In the genomic region with DNA sequence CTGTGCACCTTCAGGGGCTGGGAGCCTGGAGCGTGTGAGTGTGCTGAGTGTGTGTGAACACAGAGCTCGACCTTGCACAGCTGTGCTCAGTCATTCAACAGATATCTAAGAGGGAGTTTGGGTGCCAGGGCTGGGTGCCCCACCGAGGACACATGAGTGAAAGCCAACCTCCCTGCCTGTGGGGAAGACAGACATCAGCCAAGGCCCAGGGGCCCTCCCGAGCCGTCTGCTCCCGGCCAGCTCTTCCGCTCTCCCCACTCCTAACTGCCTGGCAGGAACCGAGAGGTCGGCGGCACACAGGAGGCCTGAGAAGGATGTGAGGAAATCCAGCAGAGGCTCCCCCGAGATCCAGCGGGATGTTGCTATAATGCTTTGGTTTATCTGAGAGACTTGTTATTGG, we compare ENCODE assay signal across 25 cellular contexts.
"Had no signal": no experiment of that assay in that cellular context is flagged by ENCODE, and none has a peak within 500 bp of the region (broad histone marks: within the 10 kb centered on the region; RNA-seq: fewer than 3 reads in every experiment).

No MANE protein-coding gene starts in this region.

- H3K27ac Mint-ChIP-seq: activated CD4-positive, alpha-beta T cell treated with anti-CD3 and anti-CD28 coated beads, Interleukin-2, amount 10 ng/mL, durations not matched to agents 7 days and 5 days; brain; dendritic cell treated with granulocyte-macrophage colony-stimulating factor and Interleukin-4, amounts not matched to agents 40 ng/mL and 50 ng/mL, for 4 days; mesothelial cell of epicardium; stimulated activated memory B cell treated with anti-CD40 and anti-IgM and Interleukin-4, amounts not matched to agents 10 μg/mL and 1 μg/mL and 100 μg/mL, for 72 hours had no signal

- H3K9ac ChIP-seq: parathyroid adenoma had no signal

- H3K4me1 Mint-ChIP-seq: activated CD4-positive, alpha-beta T cell treated with anti-CD3 and anti-CD28 coated beads, Interleukin-2, amount 10 ng/mL, durations not matched to agents 7 days and 5 days; brain; mesothelial cell of epicardium; stimulated activated memory B cell treated with anti-CD40 and anti-IgM and Interleukin-4, amounts not matched to agents 10 μg/mL and 1 μg/mL and 100 μg/mL, for 72 hours had no signal

- H3K4me3 ChIP-seq: hepatocyte, left lung, right lobe of liver, skin epidermis, transverse colon, uterus had no signal

- ATAC-seq: activated naive CD4-positive, alpha-beta T cell treated with anti-CD3 and anti-CD28 coated beads, Interleukin-2, amount 50 U/mL, for 72 hours; foreskin keratinocyte; left lung; naive thymus-derived CD8-positive, alpha-beta T cell; right lobe of liver; stimulated activated memory B cell treated with anti-CD40 and anti-IgM and Interleukin-4, amounts not matched to agents 10 μg/mL and 1 μg/mL and 100 μg/mL, for 72 hours had no signal

- H3K36me3 ChIP-seq: uterus had no signal

- H3K27ac ChIP-seq: foreskin keratinocyte, hepatocyte, left lung, neutrophil, parathyroid adenoma, right lobe of liver, skin epidermis, transverse colon, uterus, WERI-Rb-1 had no signal

- H3K9me3 ChIP-seq: left lung, neutrophil, right lobe of liver, transverse colon, uterus had no signal

- H3K4me2 ChIP-seq: hepatocyte had no signal

- H3K79me2 ChIP-seq: hepatocyte, parathyroid adenoma had no signal

- H3K27me3 ChIP-seq: foreskin keratinocyte, hepatocyte, left lung, neutrophil, right lobe of liver, transverse colon, uterus had no signal

- H3K27me3 Mint-ChIP-seq: activated CD4-positive, alpha-beta T cell treated with anti-CD3 and anti-CD28 coated beads, Interleukin-2, amount 10 ng/mL, durations not matched to agents 7 days and 5 days; brain; dendritic cell treated with granulocyte-macrophage colony-stimulating factor and Interleukin-4, amounts not matched to agents 40 ng/mL and 50 ng/mL, for 4 days; naive thymus-derived CD8-positive, alpha-beta T cell; stimulated activated memory B cell treated with anti-CD40 and anti-IgM and Interleukin-4, amounts not matched to agents 10 μg/mL and 1 μg/mL and 100 μg/mL, for 72 hours had no signal

- H2AFZ ChIP-seq: hepatocyte, parathyroid adenoma had no signal

- H3K9me3 Mint-ChIP-seq: activated CD4-positive, alpha-beta T cell treated with anti-CD3 and anti-CD28 coated beads, Interleukin-2, amount 10 ng/mL, durations not matched to agents 7 days and 5 days; activated naive CD4-positive, alpha-beta T cell treated with anti-CD3 and anti-CD28 coated beads, Interleukin-2, amount 50 U/mL, for 72 hours; brain; dendritic cell treated with granulocyte-macrophage colony-stimulating factor and Interleukin-4, amounts not matched to agents 40 ng/mL and 50 ng/mL, for 4 days; immature natural killer cell; mesothelial cell of epicardium; naive thymus-derived CD8-positive, alpha-beta T cell; stimulated activated memory B cell treated with anti-CD40 and anti-IgM and Interleukin-4, amounts not matched to agents 10 μg/mL and 1 μg/mL and 100 μg/mL, for 72 hours had no signal

- H3K4me1 ChIP-seq: foreskin keratinocyte, left lung, parathyroid adenoma, right lobe of liver, transverse colon, uterus had no signal

- DNase-seq: activated CD4-positive, alpha-beta T cell treated with anti-CD3 and anti-CD28 coated beads, Interleukin-2, amount 10 ng/mL, durations not matched to agents 7 days and 5 days; activated CD4-positive, CD25-positive, alpha-beta regulatory T cell treated with anti-CD3 and anti-CD28 coated beads, Interleukin-2, amount 50 U/mL, for 72 hours; activated gamma-delta T cell; activated T-cell treated with anti-CD3 and anti-CD28 coated beads, Interleukin-2, amount 50 U/mL, for 48 hours; caudate nucleus; effector CD4-positive, alpha-beta T cell; foreskin keratinocyte; immature natural killer cell; mammary epithelial cell; naive thymus-derived CD8-positive, alpha-beta T cell; right lobe of liver; stimulated activated CD4-positive, alpha-beta T cell treated with anti-CD3 and anti-CD28 coated beads, Interleukin-2, amount 100 ng/mL, for 24 hours; transverse colon; uterus; WERI-Rb-1 had no signal

- H3K4me3 Mint-ChIP-seq: activated CD4-positive, alpha-beta T cell treated with anti-CD3 and anti-CD28 coated beads, Interleukin-2, amount 10 ng/mL, durations not matched to agents 7 days and 5 days; brain; dendritic cell treated with granulocyte-macrophage colony-stimulating factor and Interleukin-4, amounts not matched to agents 40 ng/mL and 50 ng/mL, for 4 days; immature natural killer cell; mesothelial cell of epicardium; naive thymus-derived CD8-positive, alpha-beta T cell; stimulated activated memory B cell treated with anti-CD40 and anti-IgM and Interleukin-4, amounts not matched to agents 10 μg/mL and 1 μg/mL and 100 μg/mL, for 72 hours had no signal
